In genomic region chr19:10106100-10106936, GRCh38 we compare ENCODE assay signal across 1 cellular context.
TF ChIP-seq lines count a peak whose summit lies in the region.

A gene with protein sequence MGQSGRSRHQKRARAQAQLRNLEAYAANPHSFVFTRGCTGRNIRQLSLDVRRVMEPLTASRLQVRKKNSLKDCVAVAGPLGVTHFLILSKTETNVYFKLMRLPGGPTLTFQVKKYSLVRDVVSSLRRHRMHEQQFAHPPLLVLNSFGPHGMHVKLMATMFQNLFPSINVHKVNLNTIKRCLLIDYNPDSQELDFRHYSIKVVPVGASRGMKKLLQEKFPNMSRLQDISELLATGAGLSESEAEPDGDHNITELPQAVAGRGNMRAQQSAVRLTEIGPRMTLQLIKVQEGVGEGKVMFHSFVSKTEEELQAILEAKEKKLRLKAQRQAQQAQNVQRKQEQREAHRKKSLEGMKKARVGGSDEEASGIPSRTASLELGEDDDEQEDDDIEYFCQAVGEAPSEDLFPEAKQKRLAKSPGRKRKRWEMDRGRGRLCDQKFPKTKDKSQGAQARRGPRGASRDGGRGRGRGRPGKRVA (plus strand): TSS chr19:10106362. CDS start chr19:10106395, 33 bp downstream.

TF ChIP-seq in K562, 482 proteins besides CTCF, POLR2A, EP300 and RAD21 (continued from another document and continues in another):
- TF ChIP-seq JUN (IDR thresholded peaks at IDR 0.05; ENCODE audit: borderline replicate concordance, low read depth, low read length) (peak; percentile 85; the same call in 1 of the 2 replicates), JUN (CRISPR knock-in tag; IDR thresholded peaks at IDR 0.05; ENCODE audit: borderline replicate concordance) (no peak), SLC30A9 (CRISPR knock-in tag; IDR thresholded peaks at IDR 0.05) (no peak), RBBP5 (IDR thresholded peaks at IDR 0.05; ENCODE audit: borderline replicate concordance, insufficient read depth, low read length, poor library complexity, severe bottlenecking) (peak; percentile 88), KDM1A (IDR thresholded peaks at IDR 0.05) (no peak), EGR1 (conservative IDR thresholded peaks at IDR 0.05) (peak; percentile 42), POLR2AphosphoS2 (IDR thresholded peaks at IDR 0.05; ENCODE audit: low read length) (no peak), SAP30 (IDR thresholded peaks at IDR 0.05; ENCODE audit: borderline replicate concordance, insufficient read depth, low read depth, low read length, poor library complexity, severe bottlenecking) (peak; percentile 98), ZNF41 (CRISPR knock-in tag; conservative IDR thresholded peaks at IDR 0.05) (no peak), NCOA1 (IDR thresholded peaks at IDR 0.05; ENCODE audit: low read depth) (no peak), FOXJ3 (CRISPR knock-in tag; IDR thresholded peaks at IDR 0.05) (no peak), TOE1 (IDR thresholded peaks at IDR 0.05; ENCODE audit: borderline replicate concordance) (no peak), TOE1 (CRISPR knock-in tag; IDR thresholded peaks at IDR 0.05; ENCODE audit: borderline replicate concordance, low read depth) (no peak), HCFC1 (IDR thresholded peaks at IDR 0.05; ENCODE audit: low read depth, low read length) (peak; percentile 89), ZNF3 (CRISPR knock-in tag; IDR thresholded peaks at IDR 0.05) (no peak), HINFP (tag; conservative IDR thresholded peaks at IDR 0.05; ENCODE audit: low read depth) (no peak), SAFB2 (IDR thresholded peaks at IDR 0.05; ENCODE audit: borderline replicate concordance, low read depth, low read length, severe bottlenecking) (no peak), KLF13 (tag; IDR thresholded peaks at IDR 0.05; ENCODE audit: borderline replicate concordance, low read depth) (no peak), ZC3H4 (CRISPR knock-in tag; IDR thresholded peaks at IDR 0.05; ENCODE audit: borderline replicate concordance) (no peak), KDM4B (IDR thresholded peaks at IDR 0.05; ENCODE audit: borderline replicate concordance in 2 of 2, low read depth in 1 of 2) (0 out of 4 replicates have a peak, but pooled peaks of 1 of the 2 experiments have one; percentile 74), RFX1 (IDR thresholded peaks at IDR 0.05) (peak; percentile 100), SP1 (CRISPR knock-in tag; IDR thresholded peaks at IDR 0.05) (peak; percentile 66), PKNOX1 (IDR thresholded peaks at IDR 0.05) (peak; percentile 63), DMBX1 (CRISPR knock-in tag; IDR thresholded peaks at IDR 0.05; ENCODE audit: borderline replicate concordance) (no peak), POLR2B (IDR thresholded peaks at IDR 0.05; ENCODE audit: low read depth, partially characterized antibody) (peak; percentile 66), ILK (tag; IDR thresholded peaks at IDR 0.05; ENCODE audit: borderline replicate concordance, low read depth) (no peak), MLX (CRISPR knock-in tag; conservative IDR thresholded peaks at IDR 0.05) (no peak), SMAD4 (CRISPR knock-in tag; conservative IDR thresholded peaks at IDR 0.05) (no peak), ZNF311 (CRISPR knock-in tag; IDR thresholded peaks at IDR 0.05) (no peak), CSDE1 (IDR thresholded peaks at IDR 0.05) (peak in 1 of 2 experiments; percentile 99; a peak in 2 of 4 replicates), KLF10 (CRISPR knock-in tag; IDR thresholded peaks at IDR 0.05) (no peak), HSF4 (CRISPR knock-in tag; IDR thresholded peaks at IDR 0.05; ENCODE audit: borderline replicate concordance) (no peak), CHD4 (IDR thresholded peaks at IDR 0.05; ENCODE audit: insufficient read depth, insufficient replicate concordance, low read depth, low read length, poor library complexity, severe bottlenecking) (no peak), CBFB (CRISPR knock-in tag; IDR thresholded peaks at IDR 0.05) (no peak), KHSRP (IDR thresholded peaks at IDR 0.05) (no peak), ZBTB5 (IDR thresholded peaks at IDR 0.05) (no peak), ELF4 (CRISPR knock-in tag; IDR thresholded peaks at IDR 0.05) (no peak), NBN (IDR thresholded peaks at IDR 0.05; ENCODE audit: low read depth) (no peak), BMI1 (IDR thresholded peaks at IDR 0.05; ENCODE audit: low read length) (peak; percentile 99), PHB2 (IDR thresholded peaks at IDR 0.05; ENCODE audit: low read depth) (no peak), ZNF175 (CRISPR knock-in tag; IDR thresholded peaks at IDR 0.05; ENCODE audit: low read depth) (no peak), ZKSCAN1 (IDR thresholded peaks at IDR 0.05; ENCODE audit: low read depth, low read length) (peak; percentile 77; the same call in 1 of the 2 replicates), ZNF12 (CRISPR knock-in tag; IDR thresholded peaks at IDR 0.05) (no peak), POLR3A (IDR thresholded peaks at IDR 0.05; ENCODE audit: borderline replicate concordance, extremely low read depth, insufficient read depth, insufficient read length) (no peak), SETDB1 (IDR thresholded peaks at IDR 0.05; ENCODE audit: low read length) (no peak), NR3C1 (CRISPR knock-in tag; IDR thresholded peaks at IDR 0.05) (peak; percentile 75), RBM14 (IDR thresholded peaks at IDR 0.05; ENCODE audit: borderline replicate concordance, insufficient read depth, low read depth, low read length) (no peak), ELF2 (CRISPR knock-in tag; IDR thresholded peaks at IDR 0.05) (peak; percentile 94), ZSCAN32 (CRISPR knock-in tag; IDR thresholded peaks at IDR 0.05) (no peak), FOXK1 (CRISPR knock-in tag; IDR thresholded peaks at IDR 0.05; ENCODE audit: borderline replicate concordance) (peak; percentile 63; the same call in 1 of the 2 replicates), ZFP1 (CRISPR knock-in tag; IDR thresholded peaks at IDR 0.05) (no peak), MAX (CRISPR knock-in tag; IDR thresholded peaks at IDR 0.05) (peak; percentile 100), PURB (CRISPR knock-in tag; IDR thresholded peaks at IDR 0.05; ENCODE audit: low read depth) (no peak), GTF2A2 (tag; IDR thresholded peaks at IDR 0.05) (no peak), USF2 (CRISPR knock-in tag; IDR thresholded peaks at IDR 0.05) (no peak), DACH1 (IDR thresholded peaks at IDR 0.05; ENCODE audit: partially characterized antibody) (peak; percentile 79), CREB5 (CRISPR knock-in tag; IDR thresholded peaks at IDR 0.05) (no peak), NR4A1 (CRISPR knock-in tag; IDR thresholded peaks at IDR 0.05) (no peak), NR4A1 (tag; IDR thresholded peaks at IDR 0.05) (no peak), PRMT5 (CRISPR knock-in tag; IDR thresholded peaks at IDR 0.05) (no peak), BRD4 (IDR thresholded peaks at IDR 0.05) (no peak)
- TF ChIP-seq, protein P1, sequence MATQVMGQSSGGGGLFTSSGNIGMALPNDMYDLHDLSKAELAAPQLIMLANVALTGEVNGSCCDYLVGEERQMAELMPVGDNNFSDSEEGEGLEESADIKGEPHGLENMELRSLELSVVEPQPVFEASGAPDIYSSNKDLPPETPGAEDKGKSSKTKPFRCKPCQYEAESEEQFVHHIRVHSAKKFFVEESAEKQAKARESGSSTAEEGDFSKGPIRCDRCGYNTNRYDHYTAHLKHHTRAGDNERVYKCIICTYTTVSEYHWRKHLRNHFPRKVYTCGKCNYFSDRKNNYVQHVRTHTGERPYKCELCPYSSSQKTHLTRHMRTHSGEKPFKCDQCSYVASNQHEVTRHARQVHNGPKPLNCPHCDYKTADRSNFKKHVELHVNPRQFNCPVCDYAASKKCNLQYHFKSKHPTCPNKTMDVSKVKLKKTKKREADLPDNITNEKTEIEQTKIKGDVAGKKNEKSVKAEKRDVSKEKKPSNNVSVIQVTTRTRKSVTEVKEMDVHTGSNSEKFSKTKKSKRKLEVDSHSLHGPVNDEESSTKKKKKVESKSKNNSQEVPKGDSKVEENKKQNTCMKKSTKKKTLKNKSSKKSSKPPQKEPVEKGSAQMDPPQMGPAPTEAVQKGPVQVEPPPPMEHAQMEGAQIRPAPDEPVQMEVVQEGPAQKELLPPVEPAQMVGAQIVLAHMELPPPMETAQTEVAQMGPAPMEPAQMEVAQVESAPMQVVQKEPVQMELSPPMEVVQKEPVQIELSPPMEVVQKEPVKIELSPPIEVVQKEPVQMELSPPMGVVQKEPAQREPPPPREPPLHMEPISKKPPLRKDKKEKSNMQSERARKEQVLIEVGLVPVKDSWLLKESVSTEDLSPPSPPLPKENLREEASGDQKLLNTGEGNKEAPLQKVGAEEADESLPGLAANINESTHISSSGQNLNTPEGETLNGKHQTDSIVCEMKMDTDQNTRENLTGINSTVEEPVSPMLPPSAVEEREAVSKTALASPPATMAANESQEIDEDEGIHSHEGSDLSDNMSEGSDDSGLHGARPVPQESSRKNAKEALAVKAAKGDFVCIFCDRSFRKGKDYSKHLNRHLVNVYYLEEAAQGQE (CRISPR knock-in tag; IDR thresholded peaks at IDR 0.05; ENCODE audit: low read depth): peak; percentile 52; the same call in 1 of the 2 replicates
- TF ChIP-seq, protein P2, sequence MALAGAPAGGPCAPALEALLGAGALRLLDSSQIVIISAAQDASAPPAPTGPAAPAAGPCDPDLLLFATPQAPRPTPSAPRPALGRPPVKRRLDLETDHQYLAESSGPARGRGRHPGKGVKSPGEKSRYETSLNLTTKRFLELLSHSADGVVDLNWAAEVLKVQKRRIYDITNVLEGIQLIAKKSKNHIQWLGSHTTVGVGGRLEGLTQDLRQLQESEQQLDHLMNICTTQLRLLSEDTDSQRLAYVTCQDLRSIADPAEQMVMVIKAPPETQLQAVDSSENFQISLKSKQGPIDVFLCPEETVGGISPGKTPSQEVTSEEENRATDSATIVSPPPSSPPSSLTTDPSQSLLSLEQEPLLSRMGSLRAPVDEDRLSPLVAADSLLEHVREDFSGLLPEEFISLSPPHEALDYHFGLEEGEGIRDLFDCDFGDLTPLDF (CRISPR knock-in tag; IDR thresholded peaks at IDR 0.05): 0 out of 2 replicates have a peak, but pooled peaks have one; percentile 61
